ENCODE assay signal across 11 cellular contexts in the genomic region with DNA sequence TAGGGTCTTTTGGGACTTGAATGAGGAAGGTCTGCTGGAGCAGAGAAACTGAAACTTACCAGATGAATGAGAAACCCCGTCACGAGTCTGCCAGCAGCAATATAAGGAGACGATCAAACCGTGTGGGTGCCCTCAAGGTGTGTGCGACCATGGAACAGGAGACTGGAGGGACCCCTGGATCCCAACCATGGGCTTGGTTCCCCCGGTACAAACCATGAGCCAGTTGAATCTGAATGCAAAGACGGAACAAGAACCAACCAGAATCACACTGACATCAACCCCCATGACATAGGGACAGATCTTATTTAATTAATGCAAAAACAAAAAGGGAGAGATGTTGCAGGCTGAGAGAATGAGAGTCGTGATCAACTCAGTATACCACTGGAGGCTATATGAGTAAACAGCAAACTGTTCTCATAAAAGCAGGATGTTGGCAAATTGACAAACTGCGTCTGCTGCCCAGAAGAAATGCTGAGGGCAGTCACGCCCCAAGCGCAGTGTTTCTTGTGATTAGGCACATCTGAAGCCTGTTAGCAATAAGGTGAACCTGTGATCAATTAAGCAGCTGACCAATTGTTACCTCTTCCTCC.
DNase-seq lines count a peak whose midpoint lies in the region; ATAC-seq and TF ChIP-seq lines count a peak whose summit lies in the region.
"Had no signal": no experiment of that assay in that cellular context is flagged by ENCODE, and none has a peak within 500 bp of the region (broad histone marks: within the 10 kb centered on the region; RNA-seq: fewer than 3 reads in every experiment).

No MANE protein-coding gene starts in this region.

- H3K23me2 ChIP-seq in H9 (ENCODE audit: insufficient read length, low read depth, low read length, poor library complexity, severe bottlenecking), result no peaks in the 10 kb centered on the region

- H3K9me3 Mint-ChIP-seq in H9, result peaks cover 0 to 10% of the 10 kb centered on the region in 2 experiments; a peak in 2 of 5 replicates

- H3T11ph ChIP-seq in H9 (ENCODE audit: low read length), result no peak overlapping the region

- TF ChIP-seq POLR2A in transverse colon (IDR thresholded peaks at IDR 0.05), result no peak

- H3K4me1 Mint-ChIP-seq in H9, result peaks cover 7% of the 10 kb centered on the region in 2 experiments; a peak in 3 of 4 replicates

- H3K9me3 ChIP-seq in transverse colon (no peaks in the 10 kb centered on the region), H9 (ENCODE audit: control insufficient read depth, low read depth, low read length) (no peaks in the 10 kb centered on the region)
- H3K9me3 ChIP-seq: uterus had no signal

- no peaks in the 10 kb centered on the region for H3K79me1 ChIP-seq in H9 (ENCODE audit: insufficient read depth, low read depth, low read length, poor library complexity, severe bottlenecking)

- no peaks in the 10 kb centered on the region for H3K79me2 ChIP-seq in H9 (ENCODE audit: insufficient read depth, low read length)

- no peaks in the 10 kb centered on the region for H3K36me3 ChIP-seq in transverse colon
- H3K36me3 ChIP-seq: uterus had no signal

- H3K27ac ChIP-seq in transverse colon, result no peak overlapping the region
- H3K27ac ChIP-seq in H9 (ENCODE audit: insufficient read length, low read depth, low read length), result no peak overlapping the region
- H3K27ac ChIP-seq: uterus, VCaP had no signal

- ATAC-seq in GM21390 (IDR thresholded peaks at IDR 0.05; ENCODE audit: unreplicated experiment), result peak; percentile 36
- ATAC-seq in HG03521 (IDR thresholded peaks at IDR 0.05; ENCODE audit: unreplicated experiment), result peak; percentile 30

- no peak overlapping the region for H3K4me3 Mint-ChIP-seq in H9

- no peak overlapping the region for H3K14ac ChIP-seq in H9 (ENCODE audit: insufficient read depth, low read length)

- no peak overlapping the region for H3K9ac ChIP-seq in H9 (ENCODE audit: extremely low read depth, insufficient read length, low read length)

- TF ChIP-seq CTCF in epithelial cell of esophagus (IDR thresholded peaks at IDR 0.05; ENCODE audit: insufficient read depth, low read depth, low read length, missing control alignments), result no peak
- TF ChIP-seq CTCF in transverse colon (IDR thresholded peaks at IDR 0.05), result no peak
- no peak for TF ChIP-seq CTCF in H9 (conservative IDR thresholded peaks at IDR 0.05)

- DNase-seq in Daoy (ENCODE audit: low read depth), result peak; percentile 20
- DNase-seq in epithelial cell of esophagus (ENCODE audit: low read depth), result peak; percentile 66
- DNase-seq in transverse colon, result no peak
- DNase-seq in cerebellar cortex (ENCODE audit: low spot score), result no peak
- no peak for DNase-seq in retina
- no peak for DNase-seq in H9
- DNase-seq: KG1, uterus had no signal

- in situ Hi-C loops in transverse colon (cut with MboI; ENCODE audit: low pct_ligation_motif_present in 1 of 4, low pct_unique_long_range_greater_than_20kb in 1 of 4, low sequenced_read_pairs in 3 of 4), result no loop called here

- H3K4me1 ChIP-seq in transverse colon, result no peaks in the 10 kb centered on the region
- no peaks in the 10 kb centered on the region for H3K4me1 ChIP-seq in H9 (ENCODE audit: insufficient read depth, low read length)
- H3K4me1 ChIP-seq: uterus had no signal

- no peaks in the 10 kb centered on the region for H3K27me3 Mint-ChIP-seq in H9 (ENCODE audit: low read depth)

- H3K27me3 ChIP-seq in transverse colon (no peaks in the 10 kb centered on the region), H9 (ENCODE audit: insufficient read depth, low read length) (no peaks in the 10 kb centered on the region)
- H3K27me3 ChIP-seq: uterus had no signal

- no peak overlapping the region for H2AFZ ChIP-seq in H9 (ENCODE audit: low read length)

- no peak overlapping the region for H3K18ac ChIP-seq in H9 (ENCODE audit: insufficient read length, low read depth, low read length)

- WGBS in transverse colon (ENCODE audit: low coverage in 1 of 2), 2 donors, result 60 to 68% methylated on average over 11 of the region's 11 CpGs
- WGBS in H9 (ENCODE audit: extremely low coverage, insufficient read length, low lambda C conversion rate), result no CpG with 5 or more reads among the region's 11 CpGs

- no peak overlapping the region for H3K56ac ChIP-seq in H9 (ENCODE audit: insufficient read length, low read depth, low read length)

- H4K8ac ChIP-seq in H9 (replicated peaks; ENCODE audit: insufficient read length, low read depth, low read length), result no peak overlapping the region

- no peak overlapping the region for H2AK5ac ChIP-seq in H9 (ENCODE audit: insufficient read length, low read length)

- H3K4ac ChIP-seq in H9 (ENCODE audit: low read depth, low read length), result no peak overlapping the region

- no peak for TF ChIP-seq EP300 in transverse colon (IDR thresholded peaks at IDR 0.05; ENCODE audit: low read depth)

- no peaks in the 10 kb centered on the region for H4K20me1 ChIP-seq in H9 (ENCODE audit: control insufficient read depth, insufficient read depth, insufficient read length)

- intact Hi-C loops in transverse colon (cut with DNase I; ENCODE audit: low total_unique reads), result no loop called here

- H3K36me3 Mint-ChIP-seq in H9 (ENCODE audit: insufficient read depth in 1 of 3, low read depth in 3 of 3), result no peaks in the 10 kb centered on the region

- no peak overlapping the region for H2BK15ac ChIP-seq in H9 (ENCODE audit: low read depth, low read length)

- H2BK120ac ChIP-seq in H9 (ENCODE audit: low read depth, low read length, poor library complexity, severe bottlenecking), result no peak overlapping the region

- no peak overlapping the region for H3K4me2 ChIP-seq in H9 (ENCODE audit: insufficient read depth, insufficient read length, low read length)

- H2BK5ac ChIP-seq in H9 (ENCODE audit: insufficient read length, low read length), result no peak overlapping the region

- H4K91ac ChIP-seq in H9 (ENCODE audit: insufficient read length, low read depth, low read length), result no peak overlapping the region

- H4K5ac ChIP-seq in H9 (ENCODE audit: insufficient read length, low read depth, low read length), result no peak overlapping the region

- no peak overlapping the region for H2BK12ac ChIP-seq in H9 (ENCODE audit: insufficient read length, low read depth, low read length)

- no peak overlapping the region for H3K27ac Mint-ChIP-seq in H9

- H3K4me3 ChIP-seq in epithelial cell of esophagus (ENCODE audit: low read length) (no peak overlapping the region), transverse colon (no peak overlapping the region)
- H3K4me3 ChIP-seq: uterus had no signal

- no peak overlapping the region for H3K23ac ChIP-seq in H9 (ENCODE audit: insufficient read length, low read depth, low read length)

- no peak overlapping the region for H2BK20ac ChIP-seq in H9 (ENCODE audit: low read depth, low read length, poor library complexity, severe bottlenecking)

Comparison
In these comparisons a context has a peak if more than half of its experiments do, and no peak if none do; other contexts are left out.
1. DNase-seq: peak in Daoy (single experiment) and epithelial cell of esophagus (single experiment); none in transverse colon (single experiment), cerebellar cortex (single experiment), retina (single experiment) and H9 (single experiment).